ENCODE assay signal across 1 cellular context in the genomic region with DNA sequence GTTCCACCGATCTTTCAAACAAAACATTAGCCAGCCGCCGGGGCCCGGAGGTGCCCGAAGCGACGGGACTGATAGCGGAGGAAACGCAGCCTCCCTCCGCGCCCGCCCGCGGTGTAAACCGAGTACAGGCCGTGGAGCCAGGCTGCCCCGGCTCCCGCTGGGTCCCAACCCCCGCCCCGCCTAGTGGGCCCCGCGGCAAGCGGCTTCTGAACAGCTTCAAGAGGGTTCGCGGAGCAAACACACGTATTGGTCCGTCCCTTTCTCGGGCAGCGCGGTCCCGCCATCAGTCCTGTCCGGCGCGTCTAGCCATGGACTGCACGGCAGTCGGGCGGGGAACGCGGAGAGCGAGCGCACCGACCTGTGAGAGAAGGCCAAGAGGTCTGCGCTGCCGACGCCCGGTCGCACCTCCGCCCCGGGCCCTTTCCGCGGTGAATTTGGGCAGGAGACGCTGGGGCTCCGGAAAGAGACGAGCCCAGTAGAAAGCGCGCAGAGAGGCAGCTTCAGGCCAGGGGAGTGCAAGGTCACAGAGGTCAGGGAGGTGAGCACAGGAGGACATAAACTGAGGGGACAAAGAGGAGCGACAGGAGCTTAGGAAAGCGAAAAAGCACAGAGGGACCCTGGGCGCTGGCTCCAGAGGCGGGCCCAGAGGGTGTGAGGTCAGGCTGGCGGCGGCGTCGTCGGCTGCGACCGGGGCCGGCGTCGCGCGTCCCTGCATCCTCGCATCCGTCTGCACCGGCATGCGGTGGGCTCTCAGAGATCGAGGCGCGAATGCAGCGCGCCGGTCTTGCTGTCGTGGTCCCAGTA.
A peak's percentile ranks its signal among the peaks of the same experiment; 100 is the strongest.
TF ChIP-seq lines count a peak whose summit lies in the region.

No MANE protein-coding gene starts in this region.

TF ChIP-seq in GM12878, 131 proteins besides CTCF, POLR2A, EP300 and RAD21:
- TF ChIP-seq, protein P1, sequence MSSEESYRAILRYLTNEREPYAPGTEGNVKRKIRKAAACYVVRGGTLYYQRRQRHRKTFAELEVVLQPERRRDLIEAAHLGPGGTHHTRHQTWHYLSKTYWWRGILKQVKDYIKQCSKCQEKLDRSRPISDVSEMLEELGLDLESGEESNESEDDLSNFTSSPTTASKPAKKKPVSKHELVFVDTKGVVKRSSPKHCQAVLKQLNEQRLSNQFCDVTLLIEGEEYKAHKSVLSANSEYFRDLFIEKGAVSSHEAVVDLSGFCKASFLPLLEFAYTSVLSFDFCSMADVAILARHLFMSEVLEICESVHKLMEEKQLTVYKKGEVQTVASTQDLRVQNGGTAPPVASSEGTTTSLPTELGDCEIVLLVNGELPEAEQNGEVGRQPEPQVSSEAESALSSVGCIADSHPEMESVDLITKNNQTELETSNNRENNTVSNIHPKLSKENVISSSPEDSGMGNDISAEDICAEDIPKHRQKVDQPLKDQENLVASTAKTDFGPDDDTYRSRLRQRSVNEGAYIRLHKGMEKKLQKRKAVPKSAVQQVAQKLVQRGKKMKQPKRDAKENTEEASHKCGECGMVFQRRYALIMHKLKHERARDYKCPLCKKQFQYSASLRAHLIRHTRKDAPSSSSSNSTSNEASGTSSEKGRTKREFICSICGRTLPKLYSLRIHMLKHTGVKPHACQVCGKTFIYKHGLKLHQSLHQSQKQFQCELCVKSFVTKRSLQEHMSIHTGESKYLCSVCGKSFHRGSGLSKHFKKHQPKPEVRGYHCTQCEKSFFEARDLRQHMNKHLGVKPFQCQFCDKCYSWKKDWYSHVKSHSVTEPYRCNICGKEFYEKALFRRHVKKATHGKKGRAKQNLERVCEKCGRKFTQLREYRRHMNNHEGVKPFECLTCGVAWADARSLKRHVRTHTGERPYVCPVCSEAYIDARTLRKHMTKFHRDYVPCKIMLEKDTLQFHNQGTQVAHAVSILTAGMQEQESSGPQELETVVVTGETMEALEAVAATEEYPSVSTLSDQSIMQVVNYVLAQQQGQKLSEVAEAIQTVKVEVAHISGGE (CRISPR knock-in tag; IDR thresholded peaks at IDR 0.05), result no peak
- TF ChIP-seq, protein P2, sequence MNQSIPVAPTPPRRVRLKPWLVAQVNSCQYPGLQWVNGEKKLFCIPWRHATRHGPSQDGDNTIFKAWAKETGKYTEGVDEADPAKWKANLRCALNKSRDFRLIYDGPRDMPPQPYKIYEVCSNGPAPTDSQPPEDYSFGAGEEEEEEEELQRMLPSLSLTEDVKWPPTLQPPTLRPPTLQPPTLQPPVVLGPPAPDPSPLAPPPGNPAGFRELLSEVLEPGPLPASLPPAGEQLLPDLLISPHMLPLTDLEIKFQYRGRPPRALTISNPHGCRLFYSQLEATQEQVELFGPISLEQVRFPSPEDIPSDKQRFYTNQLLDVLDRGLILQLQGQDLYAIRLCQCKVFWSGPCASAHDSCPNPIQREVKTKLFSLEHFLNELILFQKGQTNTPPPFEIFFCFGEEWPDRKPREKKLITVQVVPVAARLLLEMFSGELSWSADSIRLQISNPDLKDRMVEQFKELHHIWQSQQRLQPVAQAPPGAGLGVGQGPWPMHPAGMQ (IDR thresholded peaks at IDR 0.05; ENCODE audit: borderline replicate concordance), result no peak
- TF ChIP-seq SUZ12 (IDR thresholded peaks at IDR 0.05; ENCODE audit: unreplicated experiment) (peak; percentile 99), STAT3 (IDR thresholded peaks at IDR 0.05; ENCODE audit: low read depth, low read length) (no peak), EZH2 (IDR thresholded peaks at IDR 0.05; ENCODE audit: borderline replicate concordance, control insufficient read depth, low read depth, low read length) (0 out of 2 replicates have a peak, but pooled peaks have one; percentile 45)
- TF ChIP-seq, protein P3, sequence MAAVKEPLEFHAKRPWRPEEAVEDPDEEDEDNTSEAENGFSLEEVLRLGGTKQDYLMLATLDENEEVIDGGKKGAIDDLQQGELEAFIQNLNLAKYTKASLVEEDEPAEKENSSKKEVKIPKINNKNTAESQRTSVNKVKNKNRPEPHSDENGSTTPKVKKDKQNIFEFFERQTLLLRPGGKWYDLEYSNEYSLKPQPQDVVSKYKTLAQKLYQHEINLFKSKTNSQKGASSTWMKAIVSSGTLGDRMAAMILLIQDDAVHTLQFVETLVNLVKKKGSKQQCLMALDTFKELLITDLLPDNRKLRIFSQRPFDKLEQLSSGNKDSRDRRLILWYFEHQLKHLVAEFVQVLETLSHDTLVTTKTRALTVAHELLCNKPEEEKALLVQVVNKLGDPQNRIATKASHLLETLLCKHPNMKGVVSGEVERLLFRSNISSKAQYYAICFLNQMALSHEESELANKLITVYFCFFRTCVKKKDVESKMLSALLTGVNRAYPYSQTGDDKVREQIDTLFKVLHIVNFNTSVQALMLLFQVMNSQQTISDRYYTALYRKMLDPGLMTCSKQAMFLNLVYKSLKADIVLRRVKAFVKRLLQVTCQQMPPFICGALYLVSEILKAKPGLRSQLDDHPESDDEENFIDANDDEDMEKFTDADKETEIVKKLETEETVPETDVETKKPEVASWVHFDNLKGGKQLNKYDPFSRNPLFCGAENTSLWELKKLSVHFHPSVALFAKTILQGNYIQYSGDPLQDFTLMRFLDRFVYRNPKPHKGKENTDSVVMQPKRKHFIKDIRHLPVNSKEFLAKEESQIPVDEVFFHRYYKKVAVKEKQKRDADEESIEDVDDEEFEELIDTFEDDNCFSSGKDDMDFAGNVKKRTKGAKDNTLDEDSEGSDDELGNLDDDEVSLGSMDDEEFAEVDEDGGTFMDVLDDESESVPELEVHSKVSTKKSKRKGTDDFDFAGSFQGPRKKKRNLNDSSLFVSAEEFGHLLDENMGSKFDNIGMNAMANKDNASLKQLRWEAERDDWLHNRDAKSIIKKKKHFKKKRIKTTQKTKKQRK (IDR thresholded peaks at IDR 0.05; ENCODE audit: low read depth, low read length), result no peak
- TF ChIP-seq, protein P4, sequence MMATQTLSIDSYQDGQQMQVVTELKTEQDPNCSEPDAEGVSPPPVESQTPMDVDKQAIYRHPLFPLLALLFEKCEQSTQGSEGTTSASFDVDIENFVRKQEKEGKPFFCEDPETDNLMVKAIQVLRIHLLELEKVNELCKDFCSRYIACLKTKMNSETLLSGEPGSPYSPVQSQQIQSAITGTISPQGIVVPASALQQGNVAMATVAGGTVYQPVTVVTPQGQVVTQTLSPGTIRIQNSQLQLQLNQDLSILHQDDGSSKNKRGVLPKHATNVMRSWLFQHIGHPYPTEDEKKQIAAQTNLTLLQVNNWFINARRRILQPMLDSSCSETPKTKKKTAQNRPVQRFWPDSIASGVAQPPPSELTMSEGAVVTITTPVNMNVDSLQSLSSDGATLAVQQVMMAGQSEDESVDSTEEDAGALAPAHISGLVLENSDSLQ (IDR thresholded peaks at IDR 0.05), result no peak
